1 cellular context compared by ENCODE assay signal in genomic region chr14:97077687-97078086, GRCh38.
TF ChIP-seq lines count a peak whose summit lies in the region.

No MANE protein-coding gene starts in this region.

TF ChIP-seq in GM12878, 131 proteins besides CTCF, POLR2A, EP300 and RAD21 (continued from another document):
- TF ChIP-seq ATF3 (IDR thresholded peaks at IDR 0.05; ENCODE audit: borderline replicate concordance, extremely low read depth, low read depth, low read length): no peak
